In the genomic region with DNA sequence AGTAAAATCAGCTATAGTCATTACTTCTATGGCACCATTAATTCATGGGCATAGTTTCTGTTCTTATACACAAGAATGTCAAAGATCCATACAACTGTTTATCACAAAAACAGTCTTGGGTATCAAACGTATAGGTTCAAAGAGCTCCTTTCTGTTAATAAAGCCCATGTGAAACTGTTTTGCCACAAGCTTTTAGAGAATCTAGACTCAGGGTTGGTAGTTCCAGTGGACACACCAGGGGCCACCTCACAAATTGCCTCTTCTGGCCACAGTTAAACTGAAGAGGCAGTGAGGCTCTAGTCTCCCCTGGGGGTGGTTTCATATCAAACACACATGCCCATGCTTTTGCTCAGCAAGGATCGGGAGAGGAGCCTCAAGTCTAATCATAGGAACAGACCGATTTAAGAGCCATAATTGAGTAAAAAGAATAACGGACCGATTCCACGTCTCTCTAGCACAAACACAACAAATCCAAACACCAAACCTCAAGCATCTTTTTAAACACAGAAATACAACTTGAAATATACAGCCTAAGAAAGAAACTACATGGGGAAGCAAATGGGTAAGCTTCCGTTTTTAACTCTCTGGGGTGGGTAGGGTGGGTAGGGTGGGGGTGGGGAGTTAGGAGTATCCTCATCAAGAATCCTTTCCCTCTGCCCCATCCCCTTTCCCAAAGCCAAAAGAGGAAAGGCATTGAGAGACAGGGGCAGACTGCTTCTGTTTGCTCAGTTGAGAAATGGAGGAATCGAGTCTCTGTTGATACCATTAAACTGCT, we compare ENCODE assay signal across 1 cellular context.
TF ChIP-seq lines count a peak whose summit lies in the region.

No MANE protein-coding gene starts in this region.

TF ChIP-seq in GM23338, 12 proteins besides CTCF, POLR2A, EP300 and RAD21:
- TF ChIP-seq, protein P1, sequence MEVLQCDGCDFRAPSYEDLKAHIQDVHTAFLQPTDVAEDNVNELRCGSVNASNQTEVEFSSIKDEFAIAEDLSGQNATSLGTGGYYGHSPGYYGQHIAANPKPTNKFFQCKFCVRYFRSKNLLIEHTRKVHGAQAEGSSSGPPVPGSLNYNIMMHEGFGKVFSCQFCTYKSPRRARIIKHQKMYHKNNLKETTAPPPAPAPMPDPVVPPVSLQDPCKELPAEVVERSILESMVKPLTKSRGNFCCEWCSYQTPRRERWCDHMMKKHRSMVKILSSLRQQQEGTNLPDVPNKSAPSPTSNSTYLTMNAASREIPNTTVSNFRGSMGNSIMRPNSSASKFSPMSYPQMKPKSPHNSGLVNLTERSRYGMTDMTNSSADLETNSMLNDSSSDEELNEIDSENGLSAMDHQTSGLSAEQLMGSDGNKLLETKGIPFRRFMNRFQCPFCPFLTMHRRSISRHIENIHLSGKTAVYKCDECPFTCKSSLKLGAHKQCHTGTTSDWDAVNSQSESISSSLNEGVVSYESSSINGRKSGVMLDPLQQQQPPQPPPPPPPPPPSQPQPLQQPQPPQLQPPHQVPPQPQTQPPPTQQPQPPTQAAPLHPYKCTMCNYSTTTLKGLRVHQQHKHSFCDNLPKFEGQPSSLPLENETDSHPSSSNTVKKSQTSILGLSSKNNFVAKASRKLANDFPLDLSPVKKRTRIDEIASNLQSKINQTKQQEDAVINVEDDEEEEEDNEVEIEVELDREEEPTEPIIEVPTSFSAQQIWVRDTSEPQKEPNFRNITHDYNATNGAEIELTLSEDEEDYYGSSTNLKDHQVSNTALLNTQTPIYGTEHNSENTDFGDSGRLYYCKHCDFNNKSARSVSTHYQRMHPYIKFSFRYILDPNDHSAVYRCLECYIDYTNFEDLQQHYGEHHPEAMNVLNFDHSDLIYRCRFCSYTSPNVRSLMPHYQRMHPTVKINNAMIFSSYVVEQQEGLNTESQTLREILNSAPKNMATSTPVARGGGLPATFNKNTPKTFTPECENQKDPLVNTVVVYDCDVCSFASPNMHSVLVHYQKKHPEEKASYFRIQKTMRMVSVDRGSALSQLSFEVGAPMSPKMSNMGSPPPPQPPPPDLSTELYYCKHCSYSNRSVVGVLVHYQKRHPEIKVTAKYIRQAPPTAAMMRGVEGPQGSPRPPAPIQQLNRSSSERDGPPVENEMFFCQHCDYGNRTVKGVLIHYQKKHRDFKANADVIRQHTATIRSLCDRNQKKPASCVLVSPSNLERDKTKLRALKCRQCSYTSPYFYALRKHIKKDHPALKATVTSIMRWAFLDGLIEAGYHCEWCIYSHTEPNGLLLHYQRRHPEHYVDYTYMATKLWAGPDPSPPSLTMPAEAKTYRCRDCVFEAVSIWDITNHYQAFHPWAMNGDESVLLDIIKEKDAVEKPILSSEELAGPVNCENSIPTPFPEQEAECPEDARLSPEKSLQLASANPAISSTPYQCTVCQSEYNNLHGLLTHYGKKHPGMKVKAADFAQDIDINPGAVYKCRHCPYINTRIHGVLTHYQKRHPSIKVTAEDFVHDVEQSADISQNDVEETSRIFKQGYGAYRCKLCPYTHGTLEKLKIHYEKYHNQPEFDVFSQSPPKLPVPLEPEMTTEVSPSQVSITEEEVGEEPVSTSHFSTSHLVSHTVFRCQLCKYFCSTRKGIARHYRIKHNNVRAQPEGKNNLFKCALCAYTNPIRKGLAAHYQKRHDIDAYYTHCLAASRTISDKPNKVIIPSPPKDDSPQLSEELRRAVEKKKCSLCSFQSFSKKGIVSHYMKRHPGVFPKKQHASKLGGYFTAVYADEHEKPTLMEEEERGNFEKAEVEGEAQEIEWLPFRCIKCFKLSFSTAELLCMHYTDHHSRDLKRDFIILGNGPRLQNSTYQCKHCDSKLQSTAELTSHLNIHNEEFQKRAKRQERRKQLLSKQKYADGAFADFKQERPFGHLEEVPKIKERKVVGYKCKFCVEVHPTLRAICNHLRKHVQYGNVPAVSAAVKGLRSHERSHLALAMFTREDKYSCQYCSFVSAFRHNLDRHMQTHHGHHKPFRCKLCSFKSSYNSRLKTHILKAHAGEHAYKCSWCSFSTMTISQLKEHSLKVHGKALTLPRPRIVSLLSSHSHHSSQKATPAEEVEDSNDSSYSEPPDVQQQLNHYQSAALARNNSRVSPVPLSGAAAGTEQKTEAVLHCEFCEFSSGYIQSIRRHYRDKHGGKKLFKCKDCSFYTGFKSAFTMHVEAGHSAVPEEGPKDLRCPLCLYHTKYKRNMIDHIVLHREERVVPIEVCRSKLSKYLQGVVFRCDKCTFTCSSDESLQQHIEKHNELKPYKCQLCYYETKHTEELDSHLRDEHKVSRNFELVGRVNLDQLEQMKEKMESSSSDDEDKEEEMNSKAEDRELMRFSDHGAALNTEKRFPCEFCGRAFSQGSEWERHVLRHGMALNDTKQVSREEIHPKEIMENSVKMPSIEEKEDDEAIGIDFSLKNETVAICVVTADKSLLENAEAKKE (CRISPR knock-in tag; IDR thresholded peaks at IDR 0.05), result no peak
- TF ChIP-seq POLR2AphosphoS5 (IDR thresholded peaks at IDR 0.05; ENCODE audit: low read depth), result peak; percentile 33; the same call in 1 of the 2 replicates
TF ChIP-seq in GM23338: peak in this region for 1.
